Comparison of ENCODE assay signal across 17 cellular contexts in the genomic region with DNA sequence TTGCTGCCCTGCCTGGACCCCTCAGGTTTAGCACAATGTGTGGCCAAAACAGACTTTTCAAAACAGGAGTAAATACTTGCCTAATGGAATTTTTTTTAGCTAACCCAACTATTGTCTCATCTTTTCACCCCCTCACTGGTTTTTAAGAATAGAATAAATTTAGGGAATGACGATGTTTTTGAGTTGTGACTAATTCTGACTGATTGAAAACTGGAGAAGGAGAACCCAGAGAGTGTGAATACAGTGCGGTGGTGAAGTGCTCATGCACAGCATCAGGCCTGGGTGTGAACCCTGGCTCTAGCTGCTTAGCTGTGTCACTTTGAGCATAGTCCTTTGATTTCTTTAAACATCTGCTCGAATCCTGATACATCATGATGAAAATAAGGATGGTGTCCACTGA.
DNase-seq lines count a peak whose midpoint lies in the region; ATAC-seq and TF ChIP-seq lines count a peak whose summit lies in the region.
"Had no signal": no experiment of that assay in that cellular context is flagged by ENCODE, and none has a peak within 500 bp of the region (broad histone marks: within the 10 kb centered on the region; RNA-seq: fewer than 3 reads in every experiment).

No MANE protein-coding gene starts in this region.

- peaks cover 94% of the 10 kb centered on the region for H3K79me2 ChIP-seq in Loucy (ENCODE audit: insufficient read depth, low read length)

- H3K4me3 ChIP-seq in Loucy (ENCODE audit: low read length, poor library complexity, severe bottlenecking), result no peak overlapping the region
- H3K4me3 ChIP-seq in effector memory CD4-positive, alpha-beta T cell (ENCODE audit: insufficient read depth, low read depth, low read length, poor library complexity, severe bottlenecking), result no peak overlapping the region
- H3K4me3 ChIP-seq: gastrocnemius medialis had no signal

- peak overlapping the region; percentile 68 for H3K27ac Mint-ChIP-seq in stimulated activated naive CD8-positive, alpha-beta T cell treated with anti-CD3 and anti-CD28 coated beads, Interleukin-15, Interleukin-2, amounts not matched to agents 100 ng/mL and 50 ng/mL, for 24 hours
- H3K27ac Mint-ChIP-seq: activated naive CD8-positive, alpha-beta T cell treated with anti-CD3 and anti-CD28 coated beads, Interleukin-2, amount 10 ng/mL, durations not matched to agents 7 days and 5 days; T-helper 1 cell treated with Interleukin-12 subunit alpha and Interleukin-12 subunit beta and Interleukin-4 antibody, amounts not matched to agents 30 μg/mL and 1 μg/mL, for 36 hours; WTC11 had no signal

- ATAC-seq in GM21717 (IDR thresholded peaks at IDR 0.05; ENCODE audit: unreplicated experiment), result no peak
- ATAC-seq: gastrocnemius medialis, left colon, WTC11 had no signal

- H4K20me1 ChIP-seq in Loucy (ENCODE audit: insufficient read depth, low read length, poor library complexity, severe bottlenecking), result peaks cover 38% of the 10 kb centered on the region

- peak overlapping the region; percentile 11 for H3K4me2 ChIP-seq in Loucy (ENCODE audit: low read depth, low read length, poor library complexity, severe bottlenecking)

- no peaks in the 10 kb centered on the region for H3F3A ChIP-seq in Loucy (ENCODE audit: low read depth)

- peaks cover 84% of the 10 kb centered on the region for H3K4me1 ChIP-seq in Loucy (ENCODE audit: insufficient read depth, low read length, poor library complexity, severe bottlenecking)
- peaks cover 19% of the 10 kb centered on the region for H3K4me1 ChIP-seq in effector memory CD4-positive, alpha-beta T cell (ENCODE audit: control insufficient read depth, insufficient read depth, low read length, poor library complexity, severe bottlenecking)
- H3K4me1 ChIP-seq: gastrocnemius medialis had no signal

- H3K4me1 Mint-ChIP-seq in stimulated activated naive CD8-positive, alpha-beta T cell treated with anti-CD3 and anti-CD28 coated beads, Interleukin-15, Interleukin-2, amounts not matched to agents 100 ng/mL and 50 ng/mL, for 24 hours (ENCODE audit: low read depth), result peaks cover 41% of the 10 kb centered on the region

- DNase-seq in stimulated activated CD4-positive, alpha-beta T cell treated with anti-CD3 and anti-CD28 coated beads, Interleukin-1b, Interleukin-23, amount 100 ng/mL, for 48 hours, result peak; percentile 19
- no peak for DNase-seq in stimulated activated CD4-positive, alpha-beta T cell treated with anti-CD3 and anti-CD28 coated beads, Interleukin-4, amount 100 ng/mL, for 4 hours
- no peak for DNase-seq in effector memory CD4-positive, alpha-beta T cell
- DNase-seq in NCI-H345 (lab: John Stamatoyannopoulos, UW), result no peak
- DNase-seq: activated naive CD8-positive, alpha-beta T cell treated with anti-CD3 and anti-CD28 coated beads, Interleukin-2, amount 10 ng/mL, durations not matched to agents 7 days and 5 days; Calu3; gastrocnemius medialis; left colon; midbrain; NCI-H2171 treated with DMSO at 0.1 percent for 48 hours; retina; SHP77 treated with DMSO at 0.1 percent for 48 hours had no signal

- H3K9me2 ChIP-seq in Loucy (replicated peaks; ENCODE audit: low read depth, low read length), result no peaks in the 10 kb centered on the region

- H3K36me3 Mint-ChIP-seq in stimulated activated naive CD8-positive, alpha-beta T cell treated with anti-CD3 and anti-CD28 coated beads, Interleukin-15, Interleukin-2, amounts not matched to agents 100 ng/mL and 50 ng/mL, for 24 hours (ENCODE audit: low read depth), result peaks cover 27% of the 10 kb centered on the region
- H3K36me3 Mint-ChIP-seq: WTC11 had no signal

- no peaks in the 10 kb centered on the region for H3K9me3 Mint-ChIP-seq in stimulated activated naive CD8-positive, alpha-beta T cell treated with anti-CD3 and anti-CD28 coated beads, Interleukin-15, Interleukin-2, amounts not matched to agents 100 ng/mL and 50 ng/mL, for 24 hours
- H3K9me3 Mint-ChIP-seq: activated naive CD8-positive, alpha-beta T cell treated with anti-CD3 and anti-CD28 coated beads, Interleukin-2, amount 10 ng/mL, durations not matched to agents 7 days and 5 days; T-helper 1 cell treated with Interleukin-12 subunit alpha and Interleukin-12 subunit beta and Interleukin-4 antibody, amounts not matched to agents 30 μg/mL and 1 μg/mL, for 36 hours; WTC11 had no signal

- no peak overlapping the region for H3K4me3 Mint-ChIP-seq in stimulated activated naive CD8-positive, alpha-beta T cell treated with anti-CD3 and anti-CD28 coated beads, Interleukin-15, Interleukin-2, amounts not matched to agents 100 ng/mL and 50 ng/mL, for 24 hours
- H3K4me3 Mint-ChIP-seq: activated naive CD8-positive, alpha-beta T cell treated with anti-CD3 and anti-CD28 coated beads, Interleukin-2, amount 10 ng/mL, durations not matched to agents 7 days and 5 days; T-helper 1 cell treated with Interleukin-12 subunit alpha and Interleukin-12 subunit beta and Interleukin-4 antibody, amounts not matched to agents 30 μg/mL and 1 μg/mL, for 36 hours; WTC11 had no signal

- no peaks in the 10 kb centered on the region for H3K9me3 ChIP-seq in Loucy (ENCODE audit: insufficient read depth, low read depth, low read length)
- H3K9me3 ChIP-seq in effector memory CD4-positive, alpha-beta T cell (ENCODE audit: control insufficient read depth, low read length), result no peaks in the 10 kb centered on the region
- H3K9me3 ChIP-seq: gastrocnemius medialis had no signal

- H3K36me3 ChIP-seq in Loucy (ENCODE audit: insufficient read depth, low read length), result peaks cover 49% of the 10 kb centered on the region; the same call in 1 of the 2 replicates
- H3K36me3 ChIP-seq in effector memory CD4-positive, alpha-beta T cell (ENCODE audit: control insufficient read depth, insufficient read depth, low read length), result peaks cover 4% of the 10 kb centered on the region
- H3K36me3 ChIP-seq: gastrocnemius medialis had no signal

- no peaks in the 10 kb centered on the region for H3K27me3 Mint-ChIP-seq in stimulated activated naive CD8-positive, alpha-beta T cell treated with anti-CD3 and anti-CD28 coated beads, Interleukin-15, Interleukin-2, amounts not matched to agents 100 ng/mL and 50 ng/mL, for 24 hours
- H3K27me3 Mint-ChIP-seq: activated naive CD8-positive, alpha-beta T cell treated with anti-CD3 and anti-CD28 coated beads, Interleukin-2, amount 10 ng/mL, durations not matched to agents 7 days and 5 days had no signal

- no peaks in the 10 kb centered on the region for H3K27me3 ChIP-seq in Loucy (ENCODE audit: insufficient read depth, low read length, poor library complexity, severe bottlenecking)
- no peaks in the 10 kb centered on the region for H3K27me3 ChIP-seq in effector memory CD4-positive, alpha-beta T cell (replicated peaks; ENCODE audit: control insufficient read depth, insufficient read depth, low read length, poor library complexity, severe bottlenecking)
- H3K27me3 ChIP-seq: gastrocnemius medialis had no signal

- no peak for TF ChIP-seq CTCF in Loucy (conservative IDR thresholded peaks at IDR 0.05; ENCODE audit: low read length)

- H2AFZ ChIP-seq in Loucy (ENCODE audit: low read length), result no peak overlapping the region

- H3K27ac ChIP-seq in effector memory CD4-positive, alpha-beta T cell (ENCODE audit: insufficient read depth, low read length, poor library complexity, severe bottlenecking), result peak overlapping the region; percentile 6
- H3K27ac ChIP-seq: gastrocnemius medialis had no signal

- peak overlapping the region; percentile 8 for H3K9ac ChIP-seq in Loucy (ENCODE audit: low read depth, low read length, poor library complexity, severe bottlenecking)
